26 cellular contexts compared by ENCODE assay signal in the genomic region with DNA sequence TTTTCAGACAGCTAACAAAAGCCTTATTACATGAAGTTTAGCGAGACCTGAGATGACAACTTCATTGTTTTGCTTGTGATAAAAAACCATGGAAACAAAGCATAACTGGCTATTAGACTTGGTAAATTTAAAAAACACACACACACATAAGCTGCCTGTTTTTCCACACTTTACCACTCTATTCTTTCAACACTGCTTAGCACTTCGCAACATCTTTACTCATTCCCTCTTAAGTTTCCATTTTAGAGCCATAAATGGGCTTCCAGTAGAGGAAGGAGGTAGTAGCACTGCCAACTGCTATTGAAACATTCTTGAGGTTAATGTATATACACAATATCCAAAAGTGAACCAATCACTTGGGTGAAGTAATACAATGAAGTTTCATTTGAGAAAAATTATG. TPM values are rescaled to one million over a fixed set of nuclear protein-coding genes. Genes with fewer than 3 reads are reported as not detected.
DNase-seq lines count a peak whose midpoint lies in the region; TF ChIP-seq lines count a peak whose summit lies in the region.
"Had no signal": no experiment of that assay in that cellular context is flagged by ENCODE, and none has a peak within 500 bp of the region (broad histone marks: within the 10 kb centered on the region; RNA-seq: fewer than 3 reads in every experiment).

No MANE protein-coding gene starts in this region.

- H3K18ac ChIP-seq in mesenchymal stem cell (ENCODE audit: low read depth in 1 of 2, low read length in 2 of 2), result no peak overlapping the region

- H3K4me3 ChIP-seq in cardiac fibroblast (replicated peaks in 1 of 2; ENCODE audit: low read depth in 2 of 2, low read length in 2 of 2) (no peak overlapping the region), mesenchymal stem cell (ENCODE audit: insufficient read depth in 1 of 2, low read depth in 1 of 2, low read length in 2 of 2) (no peak overlapping the region)
- H3K4me3 ChIP-seq: colonic mucosa, pancreas, right lobe of liver, thoracic aorta had no signal

- no peaks in the 10 kb centered on the region for H3K4me1 ChIP-seq in mesenchymal stem cell (ENCODE audit: control insufficient read depth, insufficient read depth, low read depth, low read length)
- H3K4me1 ChIP-seq: colonic mucosa, pancreas, right lobe of liver had no signal

- H2AK5ac ChIP-seq in mesenchymal stem cell (ENCODE audit: low read length, severe bottlenecking), result no peak overlapping the region

- H3K79me1 ChIP-seq in mesenchymal stem cell (replicated peaks; ENCODE audit: low read length, poor library complexity, severe bottlenecking), result peaks cover 25% of the 10 kb centered on the region

- no peak overlapping the region for H4K8ac ChIP-seq in mesenchymal stem cell (ENCODE audit: low read length)

- H3K14ac ChIP-seq in mesenchymal stem cell (ENCODE audit: low read length in 2 of 2), result no peak overlapping the region

- no peak overlapping the region for H2BK15ac ChIP-seq in mesenchymal stem cell (ENCODE audit: low read depth, poor library complexity, severe bottlenecking)

- H3K23ac ChIP-seq in mesenchymal stem cell (ENCODE audit: low read length in 2 of 2), result no peak overlapping the region

- no peak overlapping the region for H2BK12ac ChIP-seq in mesenchymal stem cell (ENCODE audit: low read length in 2 of 2)

- no peak overlapping the region for H3K4me2 ChIP-seq in mesenchymal stem cell (ENCODE audit: low read length, poor library complexity, severe bottlenecking)

- no peak overlapping the region for H3K4ac ChIP-seq in mesenchymal stem cell (ENCODE audit: low read depth in 1 of 2, low read length in 2 of 2)

- no peak overlapping the region for H2BK120ac ChIP-seq in mesenchymal stem cell (ENCODE audit: low read depth, low read length)

- H3K27ac ChIP-seq in mesenchymal stem cell (ENCODE audit: low read length, poor library complexity, severe bottlenecking), result no peak overlapping the region
- H3K27ac ChIP-seq: colonic mucosa, pancreas, right lobe of liver, thoracic aorta had no signal

- peak; percentile 4 for DNase-seq in EH (ENCODE audit: low read depth)
- peak; percentile 89 for DNase-seq in NOMO-1 treated with DMSO at 0.1 percent for 48 hours (lab: John Stamatoyannopoulos, UW; ENCODE audit: unreplicated experiment)
- DNase-seq in cardiac fibroblast (ENCODE audit: low read depth in 2 of 2), result peak; percentile 63 to 71
- DNase-seq in mesenchymal stem cell, result peak; percentile 68
- no peak for DNase-seq in kidney glomerular epithelial cell (lab: John Stamatoyannopoulos, UW)
- DNase-seq in HuH-7.5 (ENCODE audit: low spot score), result no peak
- no peak for DNase-seq in Ammon's horn (ENCODE audit: low spot score)
- DNase-seq in stimulated activated CD8-positive, alpha-beta memory T cell treated with anti-CD3 and anti-CD28 coated beads, Interleukin-4, amount 100 ng/mL, for 48 hours, result no peak
- DNase-seq: ACHN; activated CD4-positive, alpha-beta T cell treated with anti-CD3 and anti-CD28 coated beads for 4 hours; CD4-positive, alpha-beta T cell; colonic mucosa; DMS153; foreskin melanocyte; GDM1; HFFc6; hypothalamus; kidney; NCI-H1048; NCI-H2029 treated with DMSO at 0.1 percent for 48 hours; NCI-H446; pancreas; right lobe of liver; stimulated activated naive B cell treated with anti-CD40 and anti-IgM and Interleukin-4, amounts not matched to agents 10 μg/mL and 1 μg/mL and 100 μg/mL, for 72 hours; SW 1271 had no signal

- 100% methylated on average over 1 of the region's 2 CpGs for WGBS in mesenchymal stem cell

- no peak for TF ChIP-seq CTCF in cardiac fibroblast (IDR thresholded peaks at IDR 0.05; ENCODE audit: low read depth, low read length)

- H2AFZ ChIP-seq in mesenchymal stem cell (ENCODE audit: low read depth, low read length), result no peak overlapping the region

- H3K9me3 ChIP-seq in mesenchymal stem cell (ENCODE audit: control insufficient read depth, low read length), result no peaks in the 10 kb centered on the region
- H3K9me3 ChIP-seq: colonic mucosa, pancreas, right lobe of liver, thoracic aorta had no signal

- H3K27me3 ChIP-seq in mesenchymal stem cell (ENCODE audit: control insufficient read depth in 1 of 2, insufficient read depth in 1 of 2, low read length in 2 of 2), result no peaks in the 10 kb centered on the region
- H3K27me3 ChIP-seq: colonic mucosa, pancreas, right lobe of liver had no signal

- peaks cover 5 to 6% of the 10 kb centered on the region in 2 experiments for H3K36me3 ChIP-seq in mesenchymal stem cell (ENCODE audit: control insufficient read depth in 1 of 2, insufficient read depth in 2 of 2, low read depth in 1 of 2, low read length in 2 of 2)
- H3K36me3 ChIP-seq: colonic mucosa, pancreas, right lobe of liver, thoracic aorta had no signal

- H4K91ac ChIP-seq in mesenchymal stem cell (ENCODE audit: low read length), result no peak overlapping the region

- H2BK5ac ChIP-seq in mesenchymal stem cell (ENCODE audit: low read depth, low read length, poor library complexity, severe bottlenecking), result no peak overlapping the region

- H3K9ac ChIP-seq in mesenchymal stem cell (ENCODE audit: low read length), result no peak overlapping the region

RNA-seq across cellular contexts. Expression of gene BAZ2B, which starts 54.1 kb away (rescaled TPM):
- 20.0 TPM for polyA plus RNA-seq in mesenchymal stem cell (2013, experiment 1 of 2)
- polyA plus RNA-seq in mesenchymal stem cell (2013, experiment 2 of 2), result 21.3 TPM

Comparison
In these comparisons a context has a peak if more than half of its experiments do, and no peak if none do; other contexts are left out.
1. DNase-seq: peak in EH (single experiment), NOMO-1 treated with DMSO at 0.1 percent for 48 hours (single experiment), cardiac fibroblast (2 of 2) and mesenchymal stem cell (single experiment); none in kidney glomerular epithelial cell (single experiment), HuH-7.5 (single experiment), Ammon's horn (single experiment) and stimulated activated CD8-positive, alpha-beta memory T cell treated with anti-CD3 and anti-CD28 coated beads, Interleukin-4, amount 100 ng/mL, for 48 hours (single experiment).